In the genomic region with DNA sequence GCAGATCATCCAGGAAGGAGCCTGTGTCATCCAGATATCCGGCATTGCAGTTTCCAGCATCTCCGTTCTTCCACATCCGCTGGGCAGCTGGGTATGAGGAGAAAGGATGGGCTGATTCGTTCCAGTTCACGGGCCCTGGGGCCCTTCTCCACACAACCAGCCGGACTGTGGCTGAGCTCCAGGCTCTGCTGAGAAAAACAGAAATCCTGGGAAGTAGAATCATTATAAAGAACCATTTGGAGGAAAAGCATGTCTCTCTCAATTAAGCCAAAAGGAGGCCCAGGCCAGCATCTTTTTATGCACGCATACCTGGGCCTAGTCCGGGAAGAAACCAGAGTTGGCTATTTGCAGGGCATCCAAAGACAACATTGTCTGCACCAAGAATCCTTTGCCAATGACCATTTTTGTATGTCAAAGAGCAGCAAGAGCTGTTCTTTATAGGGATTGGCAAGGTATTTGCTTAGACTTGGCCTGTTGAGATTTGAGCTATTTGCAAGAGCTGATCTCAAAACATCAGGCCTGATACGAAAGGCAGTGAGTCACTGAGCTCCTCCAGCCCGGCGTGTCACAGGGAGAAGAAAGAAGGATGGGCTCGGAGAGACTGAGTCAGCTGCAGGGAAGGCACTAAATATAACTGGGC, we compare ENCODE assay signal across 11 cellular contexts.
DNase-seq lines count a peak whose midpoint lies in the region; ATAC-seq lines count a peak whose summit lies in the region.
"Had no signal": no experiment of that assay in that cellular context is flagged by ENCODE, and none has a peak within 500 bp of the region (broad histone marks: within the 10 kb centered on the region; RNA-seq: fewer than 3 reads in every experiment).

No MANE protein-coding gene starts in this region.

- DNase-seq in GM04504 (ENCODE audit: low read depth) (peak; percentile 69), brain pericyte (ENCODE audit: low read depth, low spot score) (peak; percentile 43), right cardiac atrium (peak; percentile 80 to 86 (median 83))
- DNase-seq in activated CD4-positive, CD25-positive, alpha-beta regulatory T cell treated with anti-CD3 and anti-CD28 coated beads, Interleukin-2, amount 50 U/mL, for 72 hours: no peak
- DNase-seq in activated CD4-positive, alpha-beta memory T cell treated with anti-CD3 and anti-CD28 coated beads, Interleukin-2, amount 10 ng/mL, durations not matched to agents 7 days and 5 days: no peak
- DNase-seq: NCI-H1417; Peyer's patch; stimulated activated CD4-positive, alpha-beta T cell treated with anti-CD3 and anti-CD28 coated beads, Interleukin-4, amount 100 ng/mL, for 4 hours had no signal

- peaks cover 2% of the 10 kb centered on the region for H3K27me3 Mint-ChIP-seq in activated CD4-positive, alpha-beta memory T cell treated with anti-CD3 and anti-CD28 coated beads, Interleukin-2, amount 10 ng/mL, durations not matched to agents 7 days and 5 days

- no peak overlapping the region for H3K27ac Mint-ChIP-seq in activated CD4-positive, alpha-beta memory T cell treated with anti-CD3 and anti-CD28 coated beads, Interleukin-2, amount 10 ng/mL, durations not matched to agents 7 days and 5 days

- H3K27ac ChIP-seq in right cardiac atrium (ENCODE audit: low read length) (peak overlapping the region; percentile 57), skeletal muscle tissue (ENCODE audit: low read depth, low read length) (peak overlapping the region; percentile 62)

- POLR2A ChIA-PET in activated CD4-positive, alpha-beta memory T cell treated with anti-CD3 and anti-CD28 coated beads, Interleukin-2, amount 10 ng/mL, durations not matched to agents 7 days and 5 days (lab: Charles Lee): no interaction called here

- H3K27me3 ChIP-seq in right cardiac atrium (ENCODE audit: control insufficient read depth, insufficient read depth) (no peaks in the 10 kb centered on the region), skeletal muscle tissue (ENCODE audit: control insufficient read depth in 3 of 3, insufficient read depth in 3 of 3, low read length in 3 of 3) (peaks cover 14 to 49% (median 40%) of the 10 kb centered on the region in 3 donors)
- H3K27me3 ChIP-seq: Peyer's patch had no signal

- H3K9me3 Mint-ChIP-seq in activated CD4-positive, alpha-beta memory T cell treated with anti-CD3 and anti-CD28 coated beads, Interleukin-2, amount 10 ng/mL, durations not matched to agents 7 days and 5 days: no peaks in the 10 kb centered on the region

- no peaks in the 10 kb centered on the region for H3K36me3 Mint-ChIP-seq in activated CD4-positive, alpha-beta memory T cell treated with anti-CD3 and anti-CD28 coated beads, Interleukin-2, amount 10 ng/mL, durations not matched to agents 7 days and 5 days (ENCODE audit: low read depth)

- peak overlapping the region in 1 of 3 donors; percentile 19 for H3K9ac ChIP-seq in skeletal muscle tissue (ENCODE audit: low read depth in 1 of 3, low read length in 3 of 3)

- H3K9me3 ChIP-seq in right cardiac atrium (ENCODE audit: control insufficient read depth, low read length) (no peaks in the 10 kb centered on the region), skeletal muscle tissue (ENCODE audit: control insufficient read depth in 3 of 3, low read length in 3 of 3) (no peaks in the 10 kb centered on the region)
- H3K9me3 ChIP-seq: Peyer's patch had no signal

- peaks cover 9% of the 10 kb centered on the region for H3K4me1 Mint-ChIP-seq in activated CD4-positive, alpha-beta memory T cell treated with anti-CD3 and anti-CD28 coated beads, Interleukin-2, amount 10 ng/mL, durations not matched to agents 7 days and 5 days

- 56% methylated on average over 12 of the region's 12 CpGs for WGBS in right cardiac atrium

- no peaks in the 10 kb centered on the region for H3K36me3 ChIP-seq in skeletal muscle tissue (ENCODE audit: control insufficient read depth in 3 of 3, insufficient read depth in 3 of 3, low read length in 3 of 3)
- H3K36me3 ChIP-seq: Peyer's patch had no signal

- H3K4me1 ChIP-seq in right cardiac atrium (ENCODE audit: control insufficient read depth, insufficient read depth, low read length) (peaks cover 3% of the 10 kb centered on the region), skeletal muscle tissue (ENCODE audit: control insufficient read depth in 3 of 3, insufficient read depth in 3 of 3, low read length in 3 of 3) (peaks cover 14% of the 10 kb centered on the region in 3 donors)
- H3K4me1 ChIP-seq: Peyer's patch had no signal

- H3K4me3 ChIP-seq in right cardiac atrium (ENCODE audit: low read length) (no peak overlapping the region), skeletal muscle tissue (ENCODE audit: low read length in 3 of 3) (no peak overlapping the region)
- H3K4me3 ChIP-seq: Peyer's patch had no signal

- H3K4me3 Mint-ChIP-seq in activated CD4-positive, alpha-beta memory T cell treated with anti-CD3 and anti-CD28 coated beads, Interleukin-2, amount 10 ng/mL, durations not matched to agents 7 days and 5 days: no peak overlapping the region

- CTCF ChIA-PET in activated CD4-positive, alpha-beta memory T cell treated with anti-CD3 and anti-CD28 coated beads, Interleukin-2, amount 10 ng/mL, durations not matched to agents 7 days and 5 days (lab: Charles Lee): no interaction called here

- intact Hi-C loops in right cardiac atrium (cut with DNase I): no loop called here

- ATAC-seq in right cardiac atrium (peak; percentile 78 to 90), GM18502 (IDR thresholded peaks at IDR 0.05; ENCODE audit: poor library complexity, unreplicated experiment) (no peak), GM18873 (IDR thresholded peaks at IDR 0.05; ENCODE audit: low FRiP score, unreplicated experiment) (no peak)

Comparison
In these comparisons a context has a peak if more than half of its experiments do, and no peak if none do; other contexts are left out.
1. DNase-seq: peak in GM04504 (single experiment), brain pericyte (single experiment) and right cardiac atrium (3 of 3); none in activated CD4-positive, CD25-positive, alpha-beta regulatory T cell treated with anti-CD3 and anti-CD28 coated beads, Interleukin-2, amount 50 U/mL, for 72 hours (single experiment) and activated CD4-positive, alpha-beta memory T cell treated with anti-CD3 and anti-CD28 coated beads, Interleukin-2, amount 10 ng/mL, durations not matched to agents 7 days and 5 days (single experiment).
2. ATAC-seq: peak in right cardiac atrium (2 of 2); none in GM18502 (single experiment) and GM18873 (single experiment).